ENCODE assay signal across 8 cellular contexts in the genomic region with DNA sequence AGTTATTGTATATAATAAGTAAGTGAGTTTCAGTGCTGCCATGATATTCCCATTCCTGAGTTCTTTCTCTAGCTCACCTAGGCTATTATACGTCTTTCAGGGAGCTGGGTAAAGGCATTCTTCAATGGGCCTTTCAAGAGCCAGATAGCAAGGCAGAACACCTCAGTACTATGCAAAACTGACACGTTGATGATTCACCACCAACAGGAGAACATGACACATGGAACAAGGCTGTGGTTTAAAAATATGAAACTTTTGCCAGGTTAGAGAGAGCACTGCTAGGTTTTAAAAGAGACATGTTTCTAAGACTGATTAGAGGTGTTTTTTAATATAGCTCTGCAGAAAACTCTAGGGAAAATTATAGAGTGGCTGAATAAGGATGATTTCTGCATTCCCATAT.
DNase-seq lines count a peak whose midpoint lies in the region; ATAC-seq, FAIRE-seq and TF ChIP-seq lines count a peak whose summit lies in the region.

No MANE protein-coding gene starts in this region.

- CTCF ChIA-PET in PC-9 (lab: Charles Lee), result interaction anchor here (0.6 kb wide), 1 partner anchor 82 kb away, joined by 4 read pairs; no protein-coding TSS in a partner anchor
- CTCF ChIA-PET in HEK293T (lab: Yijun Ruan, JAX), result no interaction called here

- H3K9me2 ChIP-seq in PC-9 (ENCODE audit: insufficient read depth), result no peaks in the 10 kb centered on the region

- no peaks in the 10 kb centered on the region for H3K36me3 ChIP-seq in PC-9 (ENCODE audit: low read depth)
- H3K36me3 ChIP-seq in keratinocyte (ENCODE audit: control insufficient read depth in 2 of 2, extremely low read depth in 1 of 2, insufficient read depth in 2 of 2, low read length in 2 of 2), result no peaks in the 10 kb centered on the region
- no peaks in the 10 kb centered on the region for H3K36me3 ChIP-seq in esophagus squamous epithelium

- TF ChIP-seq POLR2A in esophagus squamous epithelium (IDR thresholded peaks at IDR 0.05), result no peak

- H3K9me3 ChIP-seq in PC-9 (ENCODE audit: insufficient read depth, low read depth), result peaks cover 8% of the 10 kb centered on the region
- H3K9me3 ChIP-seq in keratinocyte (ENCODE audit: control insufficient read depth, low read depth, low read length), result no peaks in the 10 kb centered on the region
- no peaks in the 10 kb centered on the region for H3K9me3 ChIP-seq in esophagus squamous epithelium

- 33 to 35% methylated on average over 2 of the region's 2 CpGs for WGBS in esophagus squamous epithelium, 2 donors

- peak; percentile 94 for FAIRE-seq in keratinocyte (lab: Jason Lieb, UNC)

- H3K9ac ChIP-seq in keratinocyte (ENCODE audit: control insufficient read depth, extremely low read depth, insufficient read depth, low read length), result peak overlapping the region; percentile 22

- H3K4me2 ChIP-seq in PC-9 (no peak overlapping the region), keratinocyte (ENCODE audit: control insufficient read depth, extremely low read depth, insufficient read depth, low read depth, low read length) (peak overlapping the region; percentile 56)

- dilution Hi-C loops in keratinocyte (cut with MboI; ENCODE audit: extremely low pct_ligation_motif_present, low sequenced_read_pairs), result no loop called here

- no peak overlapping the region for H3K4me3 ChIP-seq in PC-9
- H3K4me3 ChIP-seq in keratinocyte (ENCODE audit: control insufficient read depth in 2 of 3, extremely low read depth in 1 of 3, insufficient read depth in 2 of 3, low read depth in 1 of 3, low read length in 3 of 3), result peak overlapping the region in 1 of 3 experiments; percentile 14
- H3K4me3 ChIP-seq in esophagus squamous epithelium, result no peak overlapping the region

- H3F3A ChIP-seq in PC-9 (ENCODE audit: insufficient read depth, low read depth), result peaks cover 3% of the 10 kb centered on the region; the same call in 1 of the 2 replicates

- no TSS peak for BruUV-seq in PC-9 (replicated peaks; lab: Mats Ljungman, UMichigan)

- TF ChIP-seq CTCF in PC-9 (conservative IDR thresholded peaks at IDR 0.05) (no peak), keratinocyte (optimal IDR thresholded peaks at IDR 0.05 in 1 of 3, IDR thresholded peaks at IDR 0.05 in 1 of 3, conservative IDR thresholded peaks at IDR 0.05 in 1 of 3; ENCODE audit: extremely low read depth in 1 of 3, insufficient read depth in 2 of 3, low read length in 3 of 3) (no peak), esophagus squamous epithelium (IDR thresholded peaks at IDR 0.05) (no peak)

- H3K27me3 ChIP-seq in PC-9 (ENCODE audit: insufficient read depth, low read depth) (no peaks in the 10 kb centered on the region), keratinocyte (ENCODE audit: control insufficient read depth, extremely low read depth, insufficient read depth, low read length) (no peaks in the 10 kb centered on the region), esophagus squamous epithelium (no peaks in the 10 kb centered on the region)

- no peaks in the 10 kb centered on the region for H3K9me1 ChIP-seq in keratinocyte (ENCODE audit: control insufficient read depth, extremely low read depth, insufficient read depth, low read length)

- no peaks in the 10 kb centered on the region for H4K20me1 ChIP-seq in PC-9 (ENCODE audit: insufficient read depth)
- H4K20me1 ChIP-seq in keratinocyte (ENCODE audit: control insufficient read depth, extremely low read depth, insufficient read depth, low read length), result no peaks in the 10 kb centered on the region

- POLR2A ChIA-PET in PC-9 (lab: Charles Lee; ENCODE audit: unreplicated experiment), result no interaction called here
- POLR2A ChIA-PET in HEK293T (lab: Yijun Ruan, JAX), result no interaction called here

- no peak overlapping the region for H2AFZ ChIP-seq in PC-9
- no peak overlapping the region for H2AFZ ChIP-seq in keratinocyte (ENCODE audit: control insufficient read depth, low read length)

- no peak overlapping the region for H3K27ac ChIP-seq in PC-9
- H3K27ac ChIP-seq in keratinocyte (ENCODE audit: control insufficient read depth, insufficient read depth, low read length), result peak overlapping the region; percentile 50
- no peak overlapping the region for H3K27ac ChIP-seq in esophagus squamous epithelium

- ATAC-seq in GM18868 (IDR thresholded peaks at IDR 0.05; ENCODE audit: unreplicated experiment) (peak; percentile 87), HG02623 (IDR thresholded peaks at IDR 0.05; ENCODE audit: unreplicated experiment) (peak; percentile 86)

- H3K79me2 ChIP-seq in PC-9 (ENCODE audit: low read depth) (no peaks in the 10 kb centered on the region), keratinocyte (ENCODE audit: control insufficient read depth, insufficient read depth, low read length) (no peaks in the 10 kb centered on the region)

- intact Hi-C loops in PC-9 (cut with micrococcal nuclease; ENCODE audit: unreplicated experiment) (no loop called here), esophagus squamous epithelium (cut with DNase I) (no loop called here)

- peak; percentile 16 to 59 for DNase-seq in PC-9
- DNase-seq in keratinocyte (ENCODE audit: low read depth, low spot score), result peak; percentile 57
- no peak for DNase-seq in iPS-NIHi7 (ENCODE audit: extremely low spot score)
- no peak for DNase-seq in DMS79 (lab: John Stamatoyannopoulos, UW)
- no peak for DNase-seq in HEK293T (ENCODE audit: extremely low spot score)
- DNase-seq in esophagus squamous epithelium (lab: John Stamatoyannopoulos, UW), result no peak

- H3K4me1 ChIP-seq in PC-9 (replicated peaks; ENCODE audit: insufficient read depth) (peaks cover 7% of the 10 kb centered on the region; the same call in 1 of the 2 replicates), keratinocyte (ENCODE audit: control insufficient read depth, extremely low read depth, insufficient read depth, low read length) (peaks cover 11% of the 10 kb centered on the region), esophagus squamous epithelium (peaks cover 0 to 9% (median 0%) of the 10 kb centered on the region in 3 donors)

TF ChIP-seq in HEK293T, 16 proteins besides CTCF, POLR2A, EP300 and RAD21:
- no peak for TF ChIP-seq FOXM1 (IDR thresholded peaks at IDR 0.05; ENCODE audit: borderline replicate concordance)
- no peak for TF ChIP-seq SUZ12 (IDR thresholded peaks at IDR 0.05)
- no peak for TF ChIP-seq SP1 (IDR thresholded peaks at IDR 0.05)
- no peak for TF ChIP-seq ARNT (IDR thresholded peaks at IDR 0.05)
- no peak for TF ChIP-seq LEF1 (IDR thresholded peaks at IDR 0.05; ENCODE audit: borderline replicate concordance)
- no peak for TF ChIP-seq FOXK2 (IDR thresholded peaks at IDR 0.05)
- no peak for TF ChIP-seq HDGF (IDR thresholded peaks at IDR 0.05; ENCODE audit: borderline replicate concordance)
- TF ChIP-seq L3MBTL2 (conservative IDR thresholded peaks at IDR 0.05), result no peak
- no peak for TF ChIP-seq CTBP1 (IDR thresholded peaks at IDR 0.05; ENCODE audit: borderline replicate concordance)
- no peak for TF ChIP-seq ELF4 (IDR thresholded peaks at IDR 0.05)
- TF ChIP-seq TARDBP (IDR thresholded peaks at IDR 0.05), result no peak
- TF ChIP-seq ZNF384 (IDR thresholded peaks at IDR 0.05), result no peak
- TF ChIP-seq FOXA1 (IDR thresholded peaks at IDR 0.05), result no peak
- TF ChIP-seq NFRKB (IDR thresholded peaks at IDR 0.05), result no peak
- TF ChIP-seq BHLHE40 (IDR thresholded peaks at IDR 0.05; ENCODE audit: borderline replicate concordance), result no peak
- TF ChIP-seq, protein P1, sequence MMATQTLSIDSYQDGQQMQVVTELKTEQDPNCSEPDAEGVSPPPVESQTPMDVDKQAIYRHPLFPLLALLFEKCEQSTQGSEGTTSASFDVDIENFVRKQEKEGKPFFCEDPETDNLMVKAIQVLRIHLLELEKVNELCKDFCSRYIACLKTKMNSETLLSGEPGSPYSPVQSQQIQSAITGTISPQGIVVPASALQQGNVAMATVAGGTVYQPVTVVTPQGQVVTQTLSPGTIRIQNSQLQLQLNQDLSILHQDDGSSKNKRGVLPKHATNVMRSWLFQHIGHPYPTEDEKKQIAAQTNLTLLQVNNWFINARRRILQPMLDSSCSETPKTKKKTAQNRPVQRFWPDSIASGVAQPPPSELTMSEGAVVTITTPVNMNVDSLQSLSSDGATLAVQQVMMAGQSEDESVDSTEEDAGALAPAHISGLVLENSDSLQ (IDR thresholded peaks at IDR 0.05), result no peak

Comparison
In these comparisons a context has a peak if more than half of its experiments do, and no peak if none do; other contexts are left out.
1. DNase-seq: peak in PC-9 (2 of 2) and keratinocyte (single experiment); none in iPS-NIHi7 (single experiment), DMS79 (single experiment), HEK293T (single experiment) and esophagus squamous epithelium (single experiment).